ENCODE assay signal across 8 cellular contexts in the genomic region with DNA sequence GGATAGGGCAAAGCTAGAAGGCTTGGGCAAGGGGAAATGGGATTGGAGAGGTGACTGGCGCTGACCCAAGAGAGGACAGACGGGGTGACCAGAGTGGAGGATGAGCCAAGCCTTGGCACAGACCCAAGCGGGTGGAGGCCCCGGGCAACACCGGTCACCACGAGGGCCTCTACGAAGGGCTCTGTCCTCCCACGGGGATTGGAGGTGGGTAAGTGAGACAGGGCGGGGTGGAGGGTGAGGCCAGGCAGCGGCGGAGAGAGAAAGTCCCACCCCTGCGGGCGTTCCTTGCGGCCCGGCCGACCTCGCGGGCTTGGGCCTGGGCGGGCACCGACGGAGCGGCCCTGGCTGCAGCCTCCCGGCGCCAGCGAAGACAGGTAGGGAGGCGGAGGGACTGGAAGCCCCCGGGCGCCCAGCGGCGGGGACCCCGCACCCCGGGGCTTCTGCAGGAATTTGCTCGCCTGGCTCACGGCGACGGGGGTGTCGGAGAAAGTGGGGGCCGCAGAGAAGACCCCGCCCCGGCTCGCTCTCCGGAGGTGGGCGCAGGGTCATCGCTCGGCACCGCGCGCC. TPM values are rescaled to one million over a fixed set of nuclear protein-coding genes. Genes with fewer than 3 reads are reported as not detected.
A peak's percentile ranks its signal among the peaks of the same experiment; 100 is the strongest.
DNase-seq lines count a peak whose midpoint lies in the region; ATAC-seq, FAIRE-seq and TF ChIP-seq lines count a peak whose summit lies in the region.

A gene with protein sequence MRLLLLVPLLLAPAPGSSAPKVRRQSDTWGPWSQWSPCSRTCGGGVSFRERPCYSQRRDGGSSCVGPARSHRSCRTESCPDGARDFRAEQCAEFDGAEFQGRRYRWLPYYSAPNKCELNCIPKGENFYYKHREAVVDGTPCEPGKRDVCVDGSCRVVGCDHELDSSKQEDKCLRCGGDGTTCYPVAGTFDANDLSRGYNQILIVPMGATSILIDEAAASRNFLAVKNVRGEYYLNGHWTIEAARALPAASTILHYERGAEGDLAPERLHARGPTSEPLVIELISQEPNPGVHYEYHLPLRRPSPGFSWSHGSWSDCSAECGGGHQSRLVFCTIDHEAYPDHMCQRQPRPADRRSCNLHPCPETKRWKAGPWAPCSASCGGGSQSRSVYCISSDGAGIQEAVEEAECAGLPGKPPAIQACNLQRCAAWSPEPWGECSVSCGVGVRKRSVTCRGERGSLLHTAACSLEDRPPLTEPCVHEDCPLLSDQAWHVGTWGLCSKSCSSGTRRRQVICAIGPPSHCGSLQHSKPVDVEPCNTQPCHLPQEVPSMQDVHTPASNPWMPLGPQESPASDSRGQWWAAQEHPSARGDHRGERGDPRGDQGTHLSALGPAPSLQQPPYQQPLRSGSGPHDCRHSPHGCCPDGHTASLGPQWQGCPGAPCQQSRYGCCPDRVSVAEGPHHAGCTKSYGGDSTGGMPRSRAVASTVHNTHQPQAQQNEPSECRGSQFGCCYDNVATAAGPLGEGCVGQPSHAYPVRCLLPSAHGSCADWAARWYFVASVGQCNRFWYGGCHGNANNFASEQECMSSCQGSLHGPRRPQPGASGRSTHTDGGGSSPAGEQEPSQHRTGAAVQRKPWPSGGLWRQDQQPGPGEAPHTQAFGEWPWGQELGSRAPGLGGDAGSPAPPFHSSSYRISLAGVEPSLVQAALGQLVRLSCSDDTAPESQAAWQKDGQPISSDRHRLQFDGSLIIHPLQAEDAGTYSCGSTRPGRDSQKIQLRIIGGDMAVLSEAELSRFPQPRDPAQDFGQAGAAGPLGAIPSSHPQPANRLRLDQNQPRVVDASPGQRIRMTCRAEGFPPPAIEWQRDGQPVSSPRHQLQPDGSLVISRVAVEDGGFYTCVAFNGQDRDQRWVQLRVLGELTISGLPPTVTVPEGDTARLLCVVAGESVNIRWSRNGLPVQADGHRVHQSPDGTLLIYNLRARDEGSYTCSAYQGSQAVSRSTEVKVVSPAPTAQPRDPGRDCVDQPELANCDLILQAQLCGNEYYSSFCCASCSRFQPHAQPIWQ (plus strand): TSS at position 288 of the 567 bp plus-strand sequence. CDS start 2,273 bp downstream, outside the sequence.

- H3K27ac ChIP-seq in body of pancreas (peak within 1 kb of the TSS in 1 of 4 donors; percentile 16), layer of hippocampus (ENCODE audit: low read depth, low read length) (peak within 1 kb of the TSS; percentile 66), subcutaneous abdominal adipose tissue (ENCODE audit: low read depth, low read length) (no peak within 1 kb of the TSS)

- TF ChIP-seq CTCF in body of pancreas (IDR thresholded peaks at IDR 0.05): no peak

- DNase-seq in COLO668 (lab: John Stamatoyannopoulos, UW; ENCODE audit: unreplicated experiment): peak; percentile 42
- peak; percentile 64 for DNase-seq in HuH-7.5 (ENCODE audit: low spot score)
- peak in 3 of 4 donors; percentile 25 to 44 (median 37) for DNase-seq in body of pancreas
- no peak for DNase-seq in GM19239 (ENCODE audit: insufficient read length, low spot score)

- peak within 1 kb of the TSS in 1 of 5 donors; percentile 38 for H3K9ac ChIP-seq in subcutaneous abdominal adipose tissue (ENCODE audit: low read length in 5 of 5)

- TF ChIP-seq POLR2A in body of pancreas (IDR thresholded peaks at IDR 0.05): no peak

- no peak for FAIRE-seq in GM19239 (lab: Jason Lieb, UNC)

- peaks cover 0 to 18% of the 10 kb centered on the region in 2 donors for H3K27me3 ChIP-seq in body of pancreas
- no peaks in the 10 kb centered on the region for H3K27me3 ChIP-seq in layer of hippocampus (ENCODE audit: control insufficient read depth, insufficient read depth, low read length)
- H3K27me3 ChIP-seq in subcutaneous abdominal adipose tissue (ENCODE audit: control insufficient read depth in 5 of 5, insufficient read depth in 4 of 5, low read length in 5 of 5): peaks cover 2 to 22% (median 18%) of the 10 kb centered on the region in 5 donors

- ATAC-seq in body of pancreas (peak; percentile 43), GM21381 (IDR thresholded peaks at IDR 0.05; ENCODE audit: unreplicated experiment) (no peak), GM18517 (IDR thresholded peaks at IDR 0.05; ENCODE audit: unreplicated experiment) (no peak)

- WGBS in body of pancreas, 2 donors: 8 to 29% methylated on average over 6 to 43 of the region's 48 CpGs

- intact Hi-C loops in body of pancreas (cut with DNase I): no loop called here

- H3K4me1 ChIP-seq in body of pancreas: peaks cover 29% of the 10 kb centered on the region
- H3K4me1 ChIP-seq in subcutaneous abdominal adipose tissue (ENCODE audit: control insufficient read depth in 5 of 5, insufficient read depth in 5 of 5, low read length in 5 of 5): peaks cover 9 to 63% (median 50%) of the 10 kb centered on the region in 5 donors

- no peaks in the 10 kb centered on the region for H3K9me3 ChIP-seq in body of pancreas
- no peaks in the 10 kb centered on the region for H3K9me3 ChIP-seq in subcutaneous abdominal adipose tissue (ENCODE audit: control insufficient read depth in 5 of 5, low read length in 5 of 5)

- peak within 1 kb of the TSS in 1 of 2 donors; percentile 35 for H3K4me3 ChIP-seq in body of pancreas
- peak within 1 kb of the TSS in 4 of 5 donors; percentile 32 to 68 (median 56) for H3K4me3 ChIP-seq in subcutaneous abdominal adipose tissue (ENCODE audit: low read depth in 1 of 5, low read length in 5 of 5)

- no peaks in the 10 kb centered on the region for H3K36me3 ChIP-seq in body of pancreas (replicated peaks in 1 of 2; ENCODE audit: insufficient read depth in 1 of 2, low read depth in 2 of 2)
- no peaks in the 10 kb centered on the region for H3K36me3 ChIP-seq in subcutaneous abdominal adipose tissue (ENCODE audit: control insufficient read depth in 5 of 5, insufficient read depth in 5 of 5, low read length in 5 of 5)

RNA-seq across cellular contexts. Expression of the gene that starts here (rescaled TPM):
- total RNA-seq in body of pancreas: 10 to 100 TPM in 1 of 2 donors, 1 to 10 TPM in 1; 9.6 to 13.5 TPM
